4 cellular contexts compared by ENCODE assay signal in the genomic region with DNA sequence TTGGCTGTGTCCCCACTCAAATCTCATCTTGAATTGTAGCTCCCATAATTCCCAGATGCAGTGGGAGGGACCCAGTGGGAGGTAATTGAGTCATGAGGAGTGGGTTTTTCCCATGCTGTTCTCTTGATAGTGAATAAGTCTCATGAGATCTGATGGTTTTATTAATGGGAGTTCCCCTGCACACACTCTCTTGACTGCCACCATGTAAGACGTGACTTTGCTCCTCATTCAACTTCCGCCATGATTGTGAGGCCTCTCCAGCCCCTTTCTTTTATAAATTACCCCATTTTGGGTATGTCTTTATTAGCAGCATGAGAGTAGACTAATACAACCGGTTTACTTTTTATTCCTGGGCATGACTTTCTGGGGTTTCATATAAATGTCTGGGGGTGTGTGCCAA.
"Had no signal": no experiment of that assay in that cellular context is flagged by ENCODE, and none has a peak within 500 bp of the region (broad histone marks: within the 10 kb centered on the region; RNA-seq: fewer than 3 reads in every experiment).

No MANE protein-coding gene starts in this region.

- H3K4me1 Mint-ChIP-seq: GM23338 had no signal

- H3K9me3 Mint-ChIP-seq: GM23338, H9 had no signal

- H3K4me3 Mint-ChIP-seq: GM23338, H9 had no signal

- H3K27ac Mint-ChIP-seq: GM23338, H9, IgD-negative memory B cell had no signal

- ATAC-seq: GM23338 had no signal

- DNase-seq: H9, HCEC 1CT had no signal
